ENCODE assay signal across 9 cellular contexts in the genomic region with DNA sequence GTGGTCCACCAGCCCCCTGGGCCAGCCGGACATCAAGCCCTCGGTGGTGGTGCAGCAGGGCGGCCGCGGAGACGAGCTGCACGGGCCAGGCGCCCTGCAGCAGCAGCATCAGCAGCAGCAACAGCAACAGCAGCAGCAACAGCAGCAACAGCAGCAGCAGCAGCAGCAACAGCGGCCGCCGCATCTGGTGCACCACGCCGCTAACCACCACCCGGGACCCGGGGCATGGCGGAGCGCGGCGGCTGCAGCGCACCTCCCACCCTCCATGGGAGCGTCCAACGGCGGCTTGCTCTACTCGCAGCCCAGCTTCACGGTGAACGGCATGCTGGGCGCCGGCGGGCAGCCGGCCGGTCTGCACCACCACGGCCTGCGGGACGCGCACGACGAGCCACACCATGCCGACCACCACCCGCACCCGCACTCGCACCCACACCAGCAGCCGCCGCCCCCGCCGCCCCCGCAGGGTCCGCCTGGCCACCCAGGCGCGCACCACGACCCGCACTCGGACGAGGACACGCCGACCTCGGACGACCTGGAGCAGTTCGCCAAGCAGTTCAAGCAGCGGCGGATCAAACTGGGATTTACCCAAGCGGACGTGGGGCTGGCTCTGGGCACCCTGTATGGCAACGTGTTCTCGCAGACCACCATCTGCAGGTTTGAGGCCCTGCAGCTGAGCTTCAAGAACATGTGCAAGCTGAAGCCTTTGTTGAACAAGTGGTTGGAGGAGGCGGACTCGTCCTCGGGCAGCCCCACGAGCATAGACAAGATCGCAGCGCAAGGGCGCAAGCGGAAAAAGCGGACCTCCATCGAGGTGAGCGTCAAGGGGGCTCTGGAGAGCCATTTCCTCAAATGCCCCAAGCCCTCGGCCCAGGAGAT. TPM values are rescaled to one million over a fixed set of nuclear protein-coding genes. Genes with fewer than 3 reads are reported as not detected.
DNase-seq lines count a peak whose midpoint lies in the region; ATAC-seq and TF ChIP-seq lines count a peak whose summit lies in the region.
"Had no signal": no experiment of that assay in that cellular context is flagged by ENCODE, and none has a peak within 500 bp of the region (broad histone marks: within the 10 kb centered on the region; RNA-seq: fewer than 3 reads in every experiment).

No MANE protein-coding gene starts in this region.

- no peak overlapping the region for H3K27ac ChIP-seq in SJCRH30
- no peak overlapping the region for H3K27ac ChIP-seq in thoracic aorta

- H3K36me3 ChIP-seq in SJCRH30 = no peaks in the 10 kb centered on the region
- H3K36me3 ChIP-seq in thoracic aorta = no peaks in the 10 kb centered on the region

- in situ Hi-C loops in GM13977 (cut with MboI; ENCODE audit: low pct_unique_long_range_greater_than_20kb, low sequenced_read_pairs, unreplicated experiment) = loop anchor here (25.0 kb wide), 2 partner anchors 777 to 1627 kb away; a partner anchor contains a TSS

- no peak for DNase-seq in activated naive CD8-positive, alpha-beta T cell treated with anti-CD3 and anti-CD28 coated beads, Interleukin-2, amount 50 U/mL, for 24 hours
- DNase-seq in SJCRH30 = peak; percentile 20 to 38
- peak; percentile 23 for DNase-seq in iPS-NIHi11 (ENCODE audit: low spot score)
- DNase-seq in thoracic aorta (ENCODE audit: low spot score) = no peak
- no peak for DNase-seq in GM13977 (ENCODE audit: low spot score)
- no peak for DNase-seq in NCI-H1048 (lab: John Stamatoyannopoulos, UW)

- H3K4me3 ChIP-seq in SJCRH30 = peak overlapping the region; percentile 61
- H3K4me3 ChIP-seq in thoracic aorta = peak overlapping the region; percentile 93

- H3K4me1 Mint-ChIP-seq in activated naive CD8-positive, alpha-beta T cell (ENCODE audit: low read depth) = peaks cover 37% of the 10 kb centered on the region
- H3K4me1 Mint-ChIP-seq in activated naive CD8-positive, alpha-beta T cell treated with anti-CD3 and anti-CD28 coated beads, Interleukin-2, amount 50 U/mL, for 24 hours = peaks cover 41% of the 10 kb centered on the region

- no peak overlapping the region for H3K27ac Mint-ChIP-seq in activated naive CD8-positive, alpha-beta T cell
- no peak overlapping the region for H3K27ac Mint-ChIP-seq in activated naive CD8-positive, alpha-beta T cell treated with anti-CD3 and anti-CD28 coated beads, Interleukin-2, amount 50 U/mL, for 24 hours

- H3K4me3 Mint-ChIP-seq in activated naive CD8-positive, alpha-beta T cell = peak overlapping the region; percentile 68
- H3K4me3 Mint-ChIP-seq in activated naive CD8-positive, alpha-beta T cell treated with anti-CD3 and anti-CD28 coated beads, Interleukin-2, amount 50 U/mL, for 24 hours = no peak overlapping the region

- no peak for TF ChIP-seq CTCF in thoracic aorta (IDR thresholded peaks at IDR 0.05)
- no peak for TF ChIP-seq CTCF in GM13977 (IDR thresholded peaks at IDR 0.05; ENCODE audit: extremely low read depth, insufficient read depth, missing control alignments)

- H3K27me3 ChIP-seq in SJCRH30 (peaks cover 14% of the 10 kb centered on the region), thoracic aorta (replicated peaks; ENCODE audit: insufficient read depth) (peaks cover 51% of the 10 kb centered on the region)

- ATAC-seq in activated naive CD8-positive, alpha-beta T cell treated with anti-CD3 and anti-CD28 coated beads, Interleukin-2, amount 50 U/mL, for 24 hours = no peak
- ATAC-seq in thoracic aorta (ENCODE audit: insufficient number of reproducible peaks, low FRiP score, low read depth) (no peak), HG03108 (IDR thresholded peaks at IDR 0.05; ENCODE audit: unreplicated experiment) (no peak)

- no peaks in the 10 kb centered on the region for H3K36me3 Mint-ChIP-seq in activated naive CD8-positive, alpha-beta T cell
- no peaks in the 10 kb centered on the region for H3K36me3 Mint-ChIP-seq in activated naive CD8-positive, alpha-beta T cell treated with anti-CD3 and anti-CD28 coated beads, Interleukin-2, amount 50 U/mL, for 24 hours (ENCODE audit: low read depth)

- peaks cover 57% of the 10 kb centered on the region for H3K27me3 Mint-ChIP-seq in activated naive CD8-positive, alpha-beta T cell
- H3K27me3 Mint-ChIP-seq in activated naive CD8-positive, alpha-beta T cell treated with anti-CD3 and anti-CD28 coated beads, Interleukin-2, amount 50 U/mL, for 24 hours = peaks cover 79% of the 10 kb centered on the region

- H3K4me1 ChIP-seq in SJCRH30 (peaks cover 8% of the 10 kb centered on the region; the same call in 1 of the 2 replicates), thoracic aorta (ENCODE audit: control insufficient read depth in 1 of 2, low read depth in 2 of 2) (peaks cover 16 to 34% of the 10 kb centered on the region in 2 donors)

- H3K9me3 ChIP-seq in SJCRH30 (replicated peaks) (no peaks in the 10 kb centered on the region), thoracic aorta (no peaks in the 10 kb centered on the region)

- no peaks in the 10 kb centered on the region for H3K9me3 Mint-ChIP-seq in activated naive CD8-positive, alpha-beta T cell (ENCODE audit: low read depth)
- no peaks in the 10 kb centered on the region for H3K9me3 Mint-ChIP-seq in activated naive CD8-positive, alpha-beta T cell treated with anti-CD3 and anti-CD28 coated beads, Interleukin-2, amount 50 U/mL, for 24 hours

RNA-seq across cellular contexts. Expression of a gene that starts 1.0 kb away (rescaled TPM):
- 0.25 and 0.26 TPM in 2 replicates for total RNA-seq in SJCRH30 (2014; rRNA removed; shearing (Covaris generic))
- total RNA-seq in thoracic aorta = not detected
- total RNA-seq: renal cortical epithelial cell had no signal

Comparison
In these comparisons a context has a peak if more than half of its experiments do, and no peak if none do; other contexts are left out.
1. DNase-seq: peak in SJCRH30 (2 of 2) and iPS-NIHi11 (single experiment); none in activated naive CD8-positive, alpha-beta T cell treated with anti-CD3 and anti-CD28 coated beads, Interleukin-2, amount 50 U/mL, for 24 hours (single experiment), thoracic aorta (single experiment), GM13977 (single experiment) and NCI-H1048 (single experiment).